2 cellular contexts compared by ENCODE assay signal in the genomic region with DNA sequence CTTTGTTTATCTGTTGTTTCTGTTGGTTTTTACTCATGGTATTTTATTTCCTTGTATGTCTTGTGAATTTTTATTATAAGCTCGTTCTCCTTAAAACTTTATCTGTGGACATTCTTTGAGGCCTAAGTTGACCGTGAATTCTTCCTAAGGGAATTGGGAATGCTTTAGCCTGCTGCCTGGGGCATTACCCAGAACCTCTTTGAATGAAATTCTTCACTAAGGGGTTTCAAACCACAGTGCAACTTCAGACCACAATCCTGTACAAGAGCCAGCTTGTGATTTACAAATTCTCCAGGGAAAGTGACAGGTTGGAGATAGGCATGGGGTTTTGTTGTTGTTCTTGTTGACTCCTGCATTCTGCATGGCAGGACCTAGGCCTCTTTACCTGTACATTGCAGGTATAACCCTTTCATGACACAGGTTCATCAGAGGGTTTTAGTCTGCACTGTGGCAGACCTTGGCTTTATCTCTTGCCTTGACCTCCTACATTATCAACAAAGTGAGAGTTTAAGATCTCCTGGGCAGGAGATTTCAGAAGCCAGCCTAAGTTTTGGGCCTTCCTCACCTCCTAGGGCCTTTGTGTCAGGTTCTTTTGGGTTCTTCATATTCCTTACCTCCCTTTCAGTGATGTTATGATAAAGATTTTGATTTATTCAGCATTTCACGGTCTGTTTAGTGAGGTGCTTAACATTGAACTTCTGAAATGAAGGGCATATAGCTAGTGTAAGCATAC.
TF ChIP-seq lines count a peak whose summit lies in the region.

No MANE protein-coding gene starts in this region.

TF ChIP-seq in HEK293, 187 proteins besides CTCF, POLR2A, EP300 and RAD21:
- TF ChIP-seq ZNF449 (tag by site-specific recombination; IDR thresholded peaks at IDR 0.05) (no peak), REPIN1 (tag by site-specific recombination; IDR thresholded peaks at IDR 0.05; ENCODE audit: low read depth) (no peak), ZNF624 (tag by site-specific recombination; IDR thresholded peaks at IDR 0.05) (no peak), ZNF140 (tag by site-specific recombination; IDR thresholded peaks at IDR 0.05) (no peak), SETDB1 (IDR thresholded peaks at IDR 0.05; ENCODE audit: insufficient read length, low read length) (peak; percentile 9)
- TF ChIP-seq, protein P1, sequence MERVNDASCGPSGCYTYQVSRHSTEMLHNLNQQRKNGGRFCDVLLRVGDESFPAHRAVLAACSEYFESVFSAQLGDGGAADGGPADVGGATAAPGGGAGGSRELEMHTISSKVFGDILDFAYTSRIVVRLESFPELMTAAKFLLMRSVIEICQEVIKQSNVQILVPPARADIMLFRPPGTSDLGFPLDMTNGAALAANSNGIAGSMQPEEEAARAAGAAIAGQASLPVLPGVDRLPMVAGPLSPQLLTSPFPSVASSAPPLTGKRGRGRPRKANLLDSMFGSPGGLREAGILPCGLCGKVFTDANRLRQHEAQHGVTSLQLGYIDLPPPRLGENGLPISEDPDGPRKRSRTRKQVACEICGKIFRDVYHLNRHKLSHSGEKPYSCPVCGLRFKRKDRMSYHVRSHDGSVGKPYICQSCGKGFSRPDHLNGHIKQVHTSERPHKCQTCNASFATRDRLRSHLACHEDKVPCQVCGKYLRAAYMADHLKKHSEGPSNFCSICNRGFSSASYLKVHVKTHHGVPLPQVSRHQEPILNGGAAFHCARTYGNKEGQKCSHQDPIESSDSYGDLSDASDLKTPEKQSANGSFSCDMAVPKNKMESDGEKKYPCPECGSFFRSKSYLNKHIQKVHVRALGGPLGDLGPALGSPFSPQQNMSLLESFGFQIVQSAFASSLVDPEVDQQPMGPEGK (tag by site-specific recombination; IDR thresholded peaks at IDR 0.05) = no peak

TF ChIP-seq in H1, 55 proteins besides CTCF, POLR2A, EP300 and RAD21:
- TF ChIP-seq HDAC2 (IDR thresholded peaks at IDR 0.05; ENCODE audit: borderline replicate concordance in 1 of 2, low read depth in 2 of 2, low read length in 2 of 2) = no peak
- TF ChIP-seq ZNF274 (IDR thresholded peaks at IDR 0.05; ENCODE audit: borderline replicate concordance, extremely low read depth, low read length) = no peak
- no peak for TF ChIP-seq BRCA1 (IDR thresholded peaks at IDR 0.05; ENCODE audit: low read depth, low read length)
- TF ChIP-seq CTBP2 (IDR thresholded peaks at IDR 0.05; ENCODE audit: borderline replicate concordance, insufficient read depth, insufficient read length, low read length) = no peak
- TF ChIP-seq KDM1A (IDR thresholded peaks at IDR 0.05; ENCODE audit: borderline replicate concordance, low read length) = no peak
- TF ChIP-seq NANOG (IDR thresholded peaks at IDR 0.05; ENCODE audit: insufficient read depth, low read depth, low read length, poor library complexity, severe bottlenecking) = no peak
- TF ChIP-seq TBP (IDR thresholded peaks at IDR 0.05; ENCODE audit: low read depth, low read length) = no peak
